Comparison of ENCODE assay signal across 27 cellular contexts in genomic region chr15:92779874-92780273, GRCh38.
"Had no signal": no experiment of that assay in that cellular context is flagged by ENCODE, and none has a peak within 500 bp of the region (broad histone marks: within the 10 kb centered on the region; RNA-seq: fewer than 3 reads in every experiment).

No MANE protein-coding gene starts in this region.

- FAIRE-seq: pancreas, small intestine, urothelium cell line had no signal

- H3K36me3 ChIP-seq: pancreas, right lobe of liver, sigmoid colon, thoracic aorta, thyroid gland, upper lobe of left lung, vagina had no signal

- H3K4me3 ChIP-seq: pancreas, psoas muscle, right lobe of liver, sigmoid colon, thoracic aorta, thyroid gland, tibial nerve, upper lobe of left lung, vagina had no signal

- H3K4me1 ChIP-seq: pancreas, psoas muscle, right lobe of liver, sigmoid colon, thyroid gland, tibial nerve, upper lobe of left lung, vagina had no signal

- ATAC-seq: naive thymus-derived CD4-positive, alpha-beta T cell; natural killer cell; pancreas; psoas muscle; right cardiac atrium; right lobe of liver; stimulated activated effector memory CD8-positive, alpha-beta T cell treated with anti-CD3 and anti-CD28 coated beads, Interleukin-12 subunit alpha, Interleukin-12 subunit beta, amount 100 ng/mL, for 72 hours; stimulated activated naive CD8-positive, alpha-beta T cell treated with anti-CD3 and anti-CD28 coated beads, Interleukin-15, amount 100 ng/mL, for 72 hours; stimulated activated naive CD8-positive, alpha-beta T cell treated with anti-CD3 and anti-CD28 coated beads, Interleukin-15, Interleukin-2, amounts not matched to agents 100 U/mL and 50 U/mL, for 24 hours had no signal

- H3K27me3 ChIP-seq: neutrophil, pancreas, right lobe of liver, sigmoid colon, thyroid gland, tibial nerve, upper lobe of left lung, vagina had no signal

- H3K27ac Mint-ChIP-seq: natural killer cell; nephron; stimulated activated effector memory CD8-positive, alpha-beta T cell treated with anti-CD3 and anti-CD28 coated beads, Interleukin-12 subunit alpha, Interleukin-12 subunit beta, amount 100 ng/mL, for 72 hours had no signal

- H3K4me1 Mint-ChIP-seq: naive thymus-derived CD4-positive, alpha-beta T cell; nephron; stimulated activated effector memory CD8-positive, alpha-beta T cell treated with anti-CD3 and anti-CD28 coated beads, Interleukin-12 subunit alpha, Interleukin-12 subunit beta, amount 100 ng/mL, for 72 hours; stimulated activated naive CD8-positive, alpha-beta T cell treated with anti-CD3 and anti-CD28 coated beads, Interleukin-15, amount 100 ng/mL, for 72 hours had no signal

- DNase-seq: naive thymus-derived CD4-positive, alpha-beta T cell; natural killer cell; nucleus accumbens; pancreas; psoas muscle; right cardiac atrium; right lobe of liver; sigmoid colon; small intestine; stimulated activated CD4-positive, alpha-beta T cell treated with anti-CD3 and anti-CD28 coated beads, Interleukin-15, amount 100 ng/mL, for 24 hours; stimulated activated CD4-positive, alpha-beta T cell treated with anti-CD3 and anti-CD28 coated beads, Interleukin-2, amount 100 ng/mL, for 24 hours; stimulated activated CD4-positive, alpha-beta T cell treated with anti-CD3 and anti-CD28 coated beads, Interleukin-2, amount 100 ng/mL, for 48 hours; stimulated activated CD4-positive, alpha-beta T cell treated with anti-CD3 and anti-CD28 coated beads, Interleukin-4, amount 100 ng/mL, for 24 hours; stimulated activated naive CD4-positive, alpha-beta T cell; stimulated activated naive CD8-positive, alpha-beta T cell treated with anti-CD3 and anti-CD28 coated beads, Interleukin-15, amount 100 ng/mL, for 72 hours; stimulated activated naive CD8-positive, alpha-beta T cell treated with anti-CD3 and anti-CD28 coated beads, Interleukin-15, Interleukin-2, amounts not matched to agents 100 U/mL and 50 U/mL, for 24 hours; substantia nigra; thyroid gland; trophoblast cell; upper lobe of left lung had no signal

- H3K36me3 Mint-ChIP-seq: natural killer cell; stimulated activated effector memory CD8-positive, alpha-beta T cell treated with anti-CD3 and anti-CD28 coated beads, Interleukin-12 subunit alpha, Interleukin-12 subunit beta, amount 100 ng/mL, for 72 hours had no signal

- H3K27me3 Mint-ChIP-seq: naive thymus-derived CD4-positive, alpha-beta T cell; stimulated activated naive CD8-positive, alpha-beta T cell treated with anti-CD3 and anti-CD28 coated beads, Interleukin-15, amount 100 ng/mL, for 72 hours had no signal

- H3K4me3 Mint-ChIP-seq: naive thymus-derived CD4-positive, alpha-beta T cell; natural killer cell; nephron; stimulated activated effector memory CD8-positive, alpha-beta T cell treated with anti-CD3 and anti-CD28 coated beads, Interleukin-12 subunit alpha, Interleukin-12 subunit beta, amount 100 ng/mL, for 72 hours; stimulated activated naive CD8-positive, alpha-beta T cell treated with anti-CD3 and anti-CD28 coated beads, Interleukin-15, amount 100 ng/mL, for 72 hours had no signal

- H3K9me3 ChIP-seq: pancreas, right lobe of liver, sigmoid colon, thoracic aorta, thyroid gland, vagina had no signal

- H3K27ac ChIP-seq: neutrophil, pancreas, psoas muscle, right lobe of liver, sigmoid colon, thoracic aorta, thyroid gland, tibial nerve, upper lobe of left lung, vagina had no signal
